Comparison of ENCODE assay signal across 12 cellular contexts in the genomic region with DNA sequence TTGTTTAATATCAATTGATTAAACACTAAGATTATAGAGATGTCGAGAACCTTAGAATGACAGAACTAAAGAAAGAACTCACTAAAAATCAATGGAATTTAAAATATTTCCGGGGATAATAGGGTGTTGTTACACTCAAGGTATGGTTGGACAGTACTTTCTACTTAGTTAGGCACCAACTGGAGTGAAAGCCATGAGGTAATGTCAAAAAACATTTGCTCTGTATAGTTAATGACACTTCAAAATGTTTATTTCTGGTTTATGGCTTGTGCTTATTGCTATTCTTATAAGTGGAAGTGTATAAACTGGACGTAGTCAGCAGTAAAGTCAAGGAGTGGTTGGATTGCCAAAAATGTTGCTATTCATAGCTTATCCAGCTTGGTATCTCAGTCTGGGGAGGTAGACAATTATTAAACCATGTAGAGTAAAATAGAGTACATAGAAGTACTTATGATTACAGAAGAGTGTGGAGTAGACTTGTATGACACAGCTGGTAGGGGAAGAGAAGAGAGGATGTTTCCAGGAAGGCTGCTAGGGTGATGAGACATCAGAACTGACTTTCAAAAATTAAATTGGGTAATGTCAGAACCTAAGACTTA. TPM values are rescaled to one million over a fixed set of nuclear protein-coding genes. Genes with fewer than 3 reads are reported as not detected.
DNase-seq lines count a peak whose midpoint lies in the region; ATAC-seq and TF ChIP-seq lines count a peak whose summit lies in the region.
"Had no signal": no experiment of that assay in that cellular context is flagged by ENCODE, and none has a peak within 500 bp of the region (broad histone marks: within the 10 kb centered on the region; RNA-seq: fewer than 3 reads in every experiment).

No MANE protein-coding gene starts in this region.

- peaks cover 5% of the 10 kb centered on the region for H3K36me3 ChIP-seq in endocrine pancreas (ENCODE audit: control insufficient read depth, insufficient read depth, low read length)
- peaks cover 0 to 99% of the 10 kb centered on the region in 2 donors for H3K36me3 ChIP-seq in left lung
- peaks cover 0 to 61% (median 22%) of the 10 kb centered on the region in 4 donors for H3K36me3 ChIP-seq in transverse colon

- TF ChIP-seq POLR2A in transverse colon (IDR thresholded peaks at IDR 0.05) = no peak

- no peaks in the 10 kb centered on the region for H3K9me3 ChIP-seq in endocrine pancreas (ENCODE audit: control insufficient read depth, low read length)
- H3K9me3 ChIP-seq in left lung = no peaks in the 10 kb centered on the region
- no peaks in the 10 kb centered on the region for H3K9me3 ChIP-seq in transverse colon

- H3K36me3 Mint-ChIP-seq in activated naive CD8-positive, alpha-beta T cell = peaks cover 12% of the 10 kb centered on the region
- peaks cover 51% of the 10 kb centered on the region for H3K36me3 Mint-ChIP-seq in activated naive CD8-positive, alpha-beta T cell treated with anti-CD3 and anti-CD28 coated beads, Interleukin-2, amount 50 U/mL, for 24 hours (ENCODE audit: low read depth)

- H3K27me3 ChIP-seq in endocrine pancreas (ENCODE audit: control insufficient read depth, insufficient read depth, low read length) (no peaks in the 10 kb centered on the region), left lung (no peaks in the 10 kb centered on the region), transverse colon (no peaks in the 10 kb centered on the region)

- H3K27ac Mint-ChIP-seq in activated naive CD8-positive, alpha-beta T cell = peak overlapping the region; percentile 55
- H3K27ac Mint-ChIP-seq in activated naive CD8-positive, alpha-beta T cell treated with anti-CD3 and anti-CD28 coated beads, Interleukin-2, amount 50 U/mL, for 24 hours = no peak overlapping the region

- H3K9ac ChIP-seq in endocrine pancreas (ENCODE audit: control insufficient read depth, insufficient read depth, low read length) = no peak overlapping the region

- H3K27ac ChIP-seq in left lung (peak overlapping the region; percentile 11 to 16), transverse colon (peak overlapping the region; percentile 40 to 65 (median 54))

- in situ Hi-C loops in transverse colon (cut with MboI; ENCODE audit: low pct_ligation_motif_present in 1 of 4, low pct_unique_long_range_greater_than_20kb in 1 of 4, low sequenced_read_pairs in 3 of 4) = no loop called here

- ATAC-seq in activated naive CD8-positive, alpha-beta T cell treated with anti-CD3 and anti-CD28 coated beads, Interleukin-2, amount 50 U/mL, for 24 hours = no peak
- ATAC-seq in left lung (peak; percentile 88), GM19452 (IDR thresholded peaks at IDR 0.05; ENCODE audit: unreplicated experiment) (no peak), HG02970 (IDR thresholded peaks at IDR 0.05; ENCODE audit: low FRiP score, unreplicated experiment) (no peak)
- ATAC-seq: HCT116; naive thymus-derived CD8-positive, alpha-beta T cell had no signal

- DNase-seq in activated naive CD8-positive, alpha-beta T cell treated with anti-CD3 and anti-CD28 coated beads, Interleukin-2, amount 50 U/mL, for 24 hours = no peak
- DNase-seq in left lung = no peak
- DNase-seq in transverse colon = no peak
- DNase-seq in LoVo (ENCODE audit: low spot score) = no peak
- DNase-seq: activated CD8-positive, alpha-beta memory T cell treated with anti-CD3 and anti-CD28 coated beads, Interleukin-2, amount 50 U/mL, for 4 hours; naive thymus-derived CD8-positive, alpha-beta T cell; NCI-H69 had no signal

- 48 to 49% methylated on average over 3 of the region's 3 CpGs for WGBS in transverse colon (ENCODE audit: low coverage in 1 of 2), 2 donors

- peaks cover 21% of the 10 kb centered on the region for H3K4me1 ChIP-seq in endocrine pancreas (ENCODE audit: control insufficient read depth, insufficient read depth, low read length)
- peaks cover 6% of the 10 kb centered on the region in 2 donors for H3K4me1 ChIP-seq in left lung
- peaks cover 0 to 17% (median 10%) of the 10 kb centered on the region in 4 donors for H3K4me1 ChIP-seq in transverse colon

- intact Hi-C loops in left lung (cut with DNase I) (no loop called here), transverse colon (cut with DNase I; ENCODE audit: low total_unique reads) (no loop called here)

- H3K9me3 Mint-ChIP-seq in activated naive CD8-positive, alpha-beta T cell (ENCODE audit: low read depth) = no peaks in the 10 kb centered on the region
- no peaks in the 10 kb centered on the region for H3K9me3 Mint-ChIP-seq in activated naive CD8-positive, alpha-beta T cell treated with anti-CD3 and anti-CD28 coated beads, Interleukin-2, amount 50 U/mL, for 24 hours
- H3K9me3 Mint-ChIP-seq: naive thymus-derived CD8-positive, alpha-beta T cell had no signal

- H3K27me3 Mint-ChIP-seq in activated naive CD8-positive, alpha-beta T cell = no peaks in the 10 kb centered on the region
- no peaks in the 10 kb centered on the region for H3K27me3 Mint-ChIP-seq in activated naive CD8-positive, alpha-beta T cell treated with anti-CD3 and anti-CD28 coated beads, Interleukin-2, amount 50 U/mL, for 24 hours
- H3K27me3 Mint-ChIP-seq: naive thymus-derived CD8-positive, alpha-beta T cell had no signal

- H3K4me1 Mint-ChIP-seq in activated naive CD8-positive, alpha-beta T cell (ENCODE audit: low read depth) = peaks cover 1% of the 10 kb centered on the region
- H3K4me1 Mint-ChIP-seq in activated naive CD8-positive, alpha-beta T cell treated with anti-CD3 and anti-CD28 coated beads, Interleukin-2, amount 50 U/mL, for 24 hours = no peaks in the 10 kb centered on the region

- peak overlapping the region; percentile 53 for H3K4me3 ChIP-seq in endocrine pancreas (ENCODE audit: control insufficient read depth, insufficient read depth, low read length)
- H3K4me3 ChIP-seq in left lung = no peak overlapping the region
- no peak overlapping the region for H3K4me3 ChIP-seq in transverse colon

- TF ChIP-seq CTCF in left lung (IDR thresholded peaks at IDR 0.05) (no peak), transverse colon (IDR thresholded peaks at IDR 0.05) (no peak)

- TF ChIP-seq EP300 in transverse colon (IDR thresholded peaks at IDR 0.05; ENCODE audit: low read depth) = no peak

- H3K4me3 Mint-ChIP-seq in activated naive CD8-positive, alpha-beta T cell = no peak overlapping the region
- no peak overlapping the region for H3K4me3 Mint-ChIP-seq in activated naive CD8-positive, alpha-beta T cell treated with anti-CD3 and anti-CD28 coated beads, Interleukin-2, amount 50 U/mL, for 24 hours
- H3K4me3 Mint-ChIP-seq: naive thymus-derived CD8-positive, alpha-beta T cell had no signal

RNA-seq across cellular contexts. Expression of a gene that starts 56.5 kb away (rescaled TPM):
- total RNA-seq in left lung (under 1 TPM; 0.73 to 0.82 TPM), transverse colon (10 to 100 TPM in 2 of 4 donors, not detected in 2; 11.0 to 12.3 TPM)
- total RNA-seq: naive thymus-derived CD8-positive, alpha-beta T cell had no signal
